Comparison of ENCODE assay signal across 8 cellular contexts in genomic region chr2:47070920-47071824, GRCh38.
A peak's percentile ranks its signal among the peaks of the same experiment; 100 is the strongest.
DNase-seq lines count a peak whose midpoint lies in the region; ATAC-seq, FAIRE-seq and TF ChIP-seq lines count a peak whose summit lies in the region.

No MANE protein-coding gene starts in this region.

- in situ Hi-C loops in gastrocnemius medialis (cut with MboI; ENCODE audit: low sequenced_read_pairs in 4 of 4) = no loop called here

- peak; percentile 20 for FAIRE-seq in H54 (lab: Jason Lieb, UNC)

- H3K27ac Mint-ChIP-seq in activated T-helper 17 cell treated with anti-CD3 and anti-CD28 coated beads, Interleukin-2, amount 50 U/mL, for 72 hours = peak overlapping the region; percentile 80

- H3K4me3 Mint-ChIP-seq in activated T-helper 17 cell treated with anti-CD3 and anti-CD28 coated beads, Interleukin-2, amount 50 U/mL, for 72 hours = peak overlapping the region; percentile 48

- ATAC-seq in GM18498 (IDR thresholded peaks at IDR 0.05; ENCODE audit: unreplicated experiment) (peak; percentile 78), Right ventricle myocardium inferior (peak; percentile 43), gastrocnemius medialis (peak in 1 of 2 donors; percentile 55)
- peak; percentile 86 for ATAC-seq in activated T-helper 17 cell treated with anti-CD3 and anti-CD28 coated beads, Interleukin-2, amount 50 U/mL, for 72 hours (replicated peaks)

- no peak overlapping the region for H3K4me3 ChIP-seq in MG63
- H3K4me3 ChIP-seq in gastrocnemius medialis = no peak overlapping the region

- peak; percentile 57 for DNase-seq in H54 (ENCODE audit: insufficient read length, low spot score)
- peak; percentile 82 for DNase-seq in MG63
- DNase-seq in Right ventricle myocardium inferior (ENCODE audit: missing footprints) = peak; percentile 89
- DNase-seq in gastrocnemius medialis = peak; percentile 61 to 83
- DNase-seq in COR-L47 (lab: John Stamatoyannopoulos, UW) = no peak
- no peak for DNase-seq in T-helper 9 cell

- no peak for TF ChIP-seq CTCF in gastrocnemius medialis (IDR thresholded peaks at IDR 0.05 in 4 of 5, conservative IDR thresholded peaks at IDR 0.05 in 1 of 5)

- peaks cover 22% of the 10 kb centered on the region for H3K4me1 Mint-ChIP-seq in activated T-helper 17 cell treated with anti-CD3 and anti-CD28 coated beads, Interleukin-2, amount 50 U/mL, for 72 hours

- H3K27me3 Mint-ChIP-seq in activated T-helper 17 cell treated with anti-CD3 and anti-CD28 coated beads, Interleukin-2, amount 50 U/mL, for 72 hours = no peaks in the 10 kb centered on the region

- H3K4me1 ChIP-seq in gastrocnemius medialis = peaks cover 61 to 63% of the 10 kb centered on the region in 2 donors

- H3K27me3 ChIP-seq in MG63 (no peaks in the 10 kb centered on the region), gastrocnemius medialis (no peaks in the 10 kb centered on the region)

- H3K36me3 ChIP-seq in MG63 (peaks cover 27% of the 10 kb centered on the region), gastrocnemius medialis (no peaks in the 10 kb centered on the region)

- no peaks in the 10 kb centered on the region for H3K9me3 Mint-ChIP-seq in activated T-helper 17 cell treated with anti-CD3 and anti-CD28 coated beads, Interleukin-2, amount 50 U/mL, for 72 hours

- H3K9me3 ChIP-seq in MG63 (no peaks in the 10 kb centered on the region), gastrocnemius medialis (no peaks in the 10 kb centered on the region)

- intact Hi-C loops in Right ventricle myocardium inferior (cut with DNase I) = no loop called here
- intact Hi-C loops in gastrocnemius medialis (cut with DNase I; ENCODE audit: low total_unique reads) = loop anchor here (10.0 kb wide), 2 partner anchors 254 to 1444 kb away; no protein-coding TSS in a partner anchor

- peak overlapping the region; percentile 78 to 84 (median 79) for H3K27ac ChIP-seq in gastrocnemius medialis

- TF ChIP-seq POLR2A in H54 (IDR thresholded peaks at IDR 0.05; ENCODE audit: low read depth, low read length) = no peak
- peak in 1 of 2 donors; percentile 10 for TF ChIP-seq POLR2A in gastrocnemius medialis (IDR thresholded peaks at IDR 0.05)

- peaks cover 41% of the 10 kb centered on the region for H3K36me3 Mint-ChIP-seq in activated T-helper 17 cell treated with anti-CD3 and anti-CD28 coated beads, Interleukin-2, amount 50 U/mL, for 72 hours (ENCODE audit: low read depth)

Comparison
In these comparisons a context has a peak if more than half of its experiments do, and no peak if none do; other contexts are left out.
1. DNase-seq: peak in H54 (single experiment), MG63 (single experiment), Right ventricle myocardium inferior (single experiment) and gastrocnemius medialis (2 of 2); none in COR-L47 (single experiment) and T-helper 9 cell (single experiment).